ENCODE assay signal across 1 cellular context in genomic region chr1:32291145-32291707, GRCh38.
TF ChIP-seq lines count a peak whose summit lies in the region.

No MANE protein-coding gene starts in this region.

TF ChIP-seq in K562, 482 proteins besides CTCF, POLR2A, EP300 and RAD21 (continued from another document and continues in another):
- TF ChIP-seq CHD7 (IDR thresholded peaks at IDR 0.05; ENCODE audit: low read depth, low read length) (no peak), MAZ (CRISPR knock-in tag; conservative IDR thresholded peaks at IDR 0.05 in 1 of 2, IDR thresholded peaks at IDR 0.05 in 1 of 2) (no peak), SRF (CRISPR knock-in tag; IDR thresholded peaks at IDR 0.05) (peak in 1 of 2 experiments; percentile 84; a peak in 1 of 4 replicates), EP400 (IDR thresholded peaks at IDR 0.05) (no peak), OTX1 (CRISPR knock-in tag; IDR thresholded peaks at IDR 0.05) (no peak), ZNF551 (CRISPR knock-in tag; IDR thresholded peaks at IDR 0.05) (no peak), CHCHD3 (CRISPR knock-in tag; IDR thresholded peaks at IDR 0.05) (no peak), CBFA2T2 (conservative IDR thresholded peaks at IDR 0.05) (no peak), GTF2F1 (IDR thresholded peaks at IDR 0.05; ENCODE audit: low read depth, low read length) (0 out of 2 replicates have a peak, but pooled peaks have one; percentile 7), ZSCAN29 (IDR thresholded peaks at IDR 0.05) (no peak; the same call in 1 of the 2 replicates), HNRNPUL1 (IDR thresholded peaks at IDR 0.05; ENCODE audit: low read length) (no peak), SREBF2 (CRISPR knock-in tag; IDR thresholded peaks at IDR 0.05) (no peak), ZNF384 (IDR thresholded peaks at IDR 0.05; ENCODE audit: low read depth, low read length) (peak; percentile 77), TAL1 (IDR thresholded peaks at IDR 0.05) (no peak), CHD4 (IDR thresholded peaks at IDR 0.05; ENCODE audit: insufficient read depth, insufficient replicate concordance, low read depth, low read length, poor library complexity, severe bottlenecking) (no peak), ESRRB (CRISPR knock-in tag; IDR thresholded peaks at IDR 0.05; ENCODE audit: borderline replicate concordance) (0 out of 2 replicates have a peak, but pooled peaks have one; percentile 63), YY1 (IDR thresholded peaks at IDR 0.05; ENCODE audit: borderline replicate concordance in 1 of 3, control insufficient read depth in 1 of 3, extremely low read depth in 1 of 3, insufficient read depth in 3 of 3, insufficient read length in 1 of 3, insufficient replicate concordance in 2 of 3, low read depth in 1 of 3, low read length in 2 of 3) (no peak), HNRNPH1 (optimal IDR thresholded peaks at IDR 0.05; ENCODE audit: low read depth, low read length) (no peak), POLR2B (IDR thresholded peaks at IDR 0.05; ENCODE audit: low read depth, partially characterized antibody) (no peak), ZNF445 (CRISPR knock-in tag; IDR thresholded peaks at IDR 0.05; ENCODE audit: low read depth) (no peak), ZBTB8A (IDR thresholded peaks at IDR 0.05; ENCODE audit: partially characterized antibody) (no peak), CCAR2 (IDR thresholded peaks at IDR 0.05; ENCODE audit: low read depth, low read length) (no peak), ZKSCAN8 (CRISPR knock-in tag; IDR thresholded peaks at IDR 0.05) (peak; percentile 14; the same call in 1 of the 2 replicates), ZNF696 (CRISPR knock-in tag; conservative IDR thresholded peaks at IDR 0.05) (no peak), ARID3B (CRISPR knock-in tag; IDR thresholded peaks at IDR 0.05; ENCODE audit: borderline replicate concordance) (no peak), SOX6 (IDR thresholded peaks at IDR 0.05) (no peak), NFE2 (IDR thresholded peaks at IDR 0.05; ENCODE audit: low read depth) (peak; percentile 47), EZH2 (IDR thresholded peaks at IDR 0.05; ENCODE audit: borderline replicate concordance, low read depth, low read length) (no peak), CREBBP (IDR thresholded peaks at IDR 0.05; ENCODE audit: low read depth, low read length) (no peak), CXXC5 (CRISPR knock-in tag; IDR thresholded peaks at IDR 0.05) (no peak), MAX (CRISPR knock-in tag; IDR thresholded peaks at IDR 0.05) (no peak), SNIP1 (IDR thresholded peaks at IDR 0.05; ENCODE audit: low read depth) (0 out of 2 replicates have a peak, but pooled peaks have one; percentile 8), ZNF175 (CRISPR knock-in tag; IDR thresholded peaks at IDR 0.05; ENCODE audit: low read depth) (no peak), ZNF778 (CRISPR knock-in tag; IDR thresholded peaks at IDR 0.05) (no peak), TAF1 (IDR thresholded peaks at IDR 0.05; ENCODE audit: control insufficient read depth, extremely low read depth, insufficient read depth, low read length, severe bottlenecking) (no peak)
- TF ChIP-seq, protein P1, sequence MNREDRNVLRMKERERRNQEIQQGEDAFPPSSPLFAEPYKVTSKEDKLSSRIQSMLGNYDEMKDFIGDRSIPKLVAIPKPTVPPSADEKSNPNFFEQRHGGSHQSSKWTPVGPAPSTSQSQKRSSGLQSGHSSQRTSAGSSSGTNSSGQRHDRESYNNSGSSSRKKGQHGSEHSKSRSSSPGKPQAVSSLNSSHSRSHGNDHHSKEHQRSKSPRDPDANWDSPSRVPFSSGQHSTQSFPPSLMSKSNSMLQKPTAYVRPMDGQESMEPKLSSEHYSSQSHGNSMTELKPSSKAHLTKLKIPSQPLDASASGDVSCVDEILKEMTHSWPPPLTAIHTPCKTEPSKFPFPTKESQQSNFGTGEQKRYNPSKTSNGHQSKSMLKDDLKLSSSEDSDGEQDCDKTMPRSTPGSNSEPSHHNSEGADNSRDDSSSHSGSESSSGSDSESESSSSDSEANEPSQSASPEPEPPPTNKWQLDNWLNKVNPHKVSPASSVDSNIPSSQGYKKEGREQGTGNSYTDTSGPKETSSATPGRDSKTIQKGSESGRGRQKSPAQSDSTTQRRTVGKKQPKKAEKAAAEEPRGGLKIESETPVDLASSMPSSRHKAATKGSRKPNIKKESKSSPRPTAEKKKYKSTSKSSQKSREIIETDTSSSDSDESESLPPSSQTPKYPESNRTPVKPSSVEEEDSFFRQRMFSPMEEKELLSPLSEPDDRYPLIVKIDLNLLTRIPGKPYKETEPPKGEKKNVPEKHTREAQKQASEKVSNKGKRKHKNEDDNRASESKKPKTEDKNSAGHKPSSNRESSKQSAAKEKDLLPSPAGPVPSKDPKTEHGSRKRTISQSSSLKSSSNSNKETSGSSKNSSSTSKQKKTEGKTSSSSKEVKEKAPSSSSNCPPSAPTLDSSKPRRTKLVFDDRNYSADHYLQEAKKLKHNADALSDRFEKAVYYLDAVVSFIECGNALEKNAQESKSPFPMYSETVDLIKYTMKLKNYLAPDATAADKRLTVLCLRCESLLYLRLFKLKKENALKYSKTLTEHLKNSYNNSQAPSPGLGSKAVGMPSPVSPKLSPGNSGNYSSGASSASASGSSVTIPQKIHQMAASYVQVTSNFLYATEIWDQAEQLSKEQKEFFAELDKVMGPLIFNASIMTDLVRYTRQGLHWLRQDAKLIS (CRISPR knock-in tag; IDR thresholded peaks at IDR 0.05) = no peak
- TF ChIP-seq, protein P2, sequence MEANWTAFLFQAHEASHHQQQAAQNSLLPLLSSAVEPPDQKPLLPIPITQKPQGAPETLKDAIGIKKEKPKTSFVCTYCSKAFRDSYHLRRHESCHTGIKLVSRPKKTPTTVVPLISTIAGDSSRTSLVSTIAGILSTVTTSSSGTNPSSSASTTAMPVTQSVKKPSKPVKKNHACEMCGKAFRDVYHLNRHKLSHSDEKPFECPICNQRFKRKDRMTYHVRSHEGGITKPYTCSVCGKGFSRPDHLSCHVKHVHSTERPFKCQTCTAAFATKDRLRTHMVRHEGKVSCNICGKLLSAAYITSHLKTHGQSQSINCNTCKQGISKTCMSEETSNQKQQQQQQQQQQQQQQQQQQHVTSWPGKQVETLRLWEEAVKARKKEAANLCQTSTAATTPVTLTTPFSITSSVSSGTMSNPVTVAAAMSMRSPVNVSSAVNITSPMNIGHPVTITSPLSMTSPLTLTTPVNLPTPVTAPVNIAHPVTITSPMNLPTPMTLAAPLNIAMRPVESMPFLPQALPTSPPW (CRISPR knock-in tag; IDR thresholded peaks at IDR 0.05) = no peak
- TF ChIP-seq, protein P3, sequence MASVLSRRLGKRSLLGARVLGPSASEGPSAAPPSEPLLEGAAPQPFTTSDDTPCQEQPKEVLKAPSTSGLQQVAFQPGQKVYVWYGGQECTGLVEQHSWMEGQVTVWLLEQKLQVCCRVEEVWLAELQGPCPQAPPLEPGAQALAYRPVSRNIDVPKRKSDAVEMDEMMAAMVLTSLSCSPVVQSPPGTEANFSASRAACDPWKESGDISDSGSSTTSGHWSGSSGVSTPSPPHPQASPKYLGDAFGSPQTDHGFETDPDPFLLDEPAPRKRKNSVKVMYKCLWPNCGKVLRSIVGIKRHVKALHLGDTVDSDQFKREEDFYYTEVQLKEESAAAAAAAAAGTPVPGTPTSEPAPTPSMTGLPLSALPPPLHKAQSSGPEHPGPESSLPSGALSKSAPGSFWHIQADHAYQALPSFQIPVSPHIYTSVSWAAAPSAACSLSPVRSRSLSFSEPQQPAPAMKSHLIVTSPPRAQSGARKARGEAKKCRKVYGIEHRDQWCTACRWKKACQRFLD (CRISPR knock-in tag; IDR thresholded peaks at IDR 0.05) = no peak
- TF ChIP-seq, protein P4, sequence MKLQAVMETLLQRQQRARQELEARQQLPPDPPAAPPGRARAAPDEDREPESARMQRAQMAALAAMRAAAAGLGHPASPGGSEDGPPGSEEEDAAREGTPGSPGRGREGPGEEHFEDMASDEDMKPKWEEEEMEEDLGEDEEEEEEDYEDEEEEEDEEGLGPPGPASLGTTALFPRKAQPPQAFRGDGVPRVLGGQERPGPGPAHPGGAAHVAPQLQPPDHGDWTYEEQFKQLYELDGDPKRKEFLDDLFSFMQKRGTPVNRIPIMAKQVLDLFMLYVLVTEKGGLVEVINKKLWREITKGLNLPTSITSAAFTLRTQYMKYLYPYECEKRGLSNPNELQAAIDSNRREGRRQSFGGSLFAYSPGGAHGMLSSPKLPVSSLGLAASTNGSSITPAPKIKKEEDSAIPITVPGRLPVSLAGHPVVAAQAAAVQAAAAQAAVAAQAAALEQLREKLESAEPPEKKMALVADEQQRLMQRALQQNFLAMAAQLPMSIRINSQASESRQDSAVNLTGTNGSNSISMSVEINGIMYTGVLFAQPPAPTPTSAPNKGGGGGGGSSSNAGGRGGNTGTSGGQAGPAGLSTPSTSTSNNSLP (IDR thresholded peaks at IDR 0.05; ENCODE audit: borderline replicate concordance, low read depth, low read length) = no peak
